In genomic region chr2:200379481-200380120, GRCh38 we compare ENCODE assay signal across 1 cellular context.
TF ChIP-seq lines count a peak whose summit lies in the region.

No MANE protein-coding gene starts in this region.

TF ChIP-seq in K562, 482 proteins besides CTCF, POLR2A, EP300 and RAD21:
- no peak for TF ChIP-seq PCBP1 (IDR thresholded peaks at IDR 0.05; ENCODE audit: low read depth, low read length, poor library complexity, severe bottlenecking)
- no peak for TF ChIP-seq ZNF639 (CRISPR knock-in tag; conservative IDR thresholded peaks at IDR 0.05 in 1 of 2, IDR thresholded peaks at IDR 0.05 in 1 of 2)
- no peak for TF ChIP-seq NFRKB (IDR thresholded peaks at IDR 0.05; ENCODE audit: low read depth)
- no peak for TF ChIP-seq HES1 (IDR thresholded peaks at IDR 0.05; ENCODE audit: low read depth)
